Comparison of ENCODE assay signal across 26 cellular contexts in genomic region chrX:9500584-9500983, GRCh38. TPM values are rescaled to one million over a fixed set of nuclear protein-coding genes. Genes with fewer than 3 reads are reported as not detected.
DNase-seq lines count a peak whose midpoint lies in the region; ATAC-seq, FAIRE-seq and TF ChIP-seq lines count a peak whose summit lies in the region.
"Had no signal": no experiment of that assay in that cellular context is flagged by ENCODE, and none has a peak within 500 bp of the region (broad histone marks: within the 10 kb centered on the region; RNA-seq: fewer than 3 reads in every experiment).

No MANE protein-coding gene starts in this region.

- H3K4me2 ChIP-seq in GM12878 (ENCODE audit: control insufficient read depth, insufficient read depth) (no peak overlapping the region), Karpas-422 (ENCODE audit: low read depth, low read length, poor library complexity, severe bottlenecking) (no peak overlapping the region)
- H3K4me2 ChIP-seq: BLaER1 had no signal

- 39% methylated on average over 6 of the region's 6 CpGs for WGBS in GM12878 (ENCODE audit: insufficient coverage, insufficient replicate concordance, low lambda C conversion rate, missing lambda C conversion rate)

- H3K27me3 ChIP-seq in GM12878 (replicated peaks in 1 of 2; ENCODE audit: control insufficient read depth in 2 of 2, insufficient read depth in 2 of 2, low read length in 1 of 2) (no peaks in the 10 kb centered on the region), Karpas-422 (ENCODE audit: low read length) (no peaks in the 10 kb centered on the region)
- H3K27me3 ChIP-seq: BE2C, BLaER1 had no signal

- no peaks in the 10 kb centered on the region for H3K9me3 Mint-ChIP-seq in activated B cell treated with CpG ODN at 0.5 μM for 24 hours
- H3K9me3 Mint-ChIP-seq in stimulated activated effector memory CD8-positive, alpha-beta T cell treated with anti-CD3 and anti-CD28 coated beads, Interleukin-12 subunit alpha, Interleukin-12 subunit beta, amount 100 ng/mL, for 72 hours, result no peaks in the 10 kb centered on the region
- H3K9me3 Mint-ChIP-seq in activated CD4-positive, alpha-beta T cell treated with anti-CD3 and anti-CD28 coated beads, Interleukin-2, amount 10 ng/mL, durations not matched to agents 24 days and 14 days, result no peaks in the 10 kb centered on the region
- H3K9me3 Mint-ChIP-seq: CD8-positive, alpha-beta memory T cell had no signal

- DNase-seq in GM18507 (ENCODE audit: extremely low spot score, insufficient read length, low read depth), result no peak
- DNase-seq in activated B cell treated with CpG ODN at 0.5 μM for 24 hours, result no peak
- no peak for DNase-seq in GM12878 (ENCODE audit: low read depth, low spot score)
- no peak for DNase-seq in stimulated activated effector memory CD8-positive, alpha-beta T cell treated with anti-CD3 and anti-CD28 coated beads, Interleukin-12 subunit alpha, Interleukin-12 subunit beta, amount 100 ng/mL, for 72 hours (ENCODE audit: low spot score in 2 of 2)
- no peak for DNase-seq in T-helper 17 cell
- DNase-seq in activated CD4-positive, alpha-beta T cell treated with anti-CD3 and anti-CD28 coated beads, Interleukin-2, amount 10 ng/mL, durations not matched to agents 24 days and 14 days, result no peak
- DNase-seq in Karpas-422, result no peak
- DNase-seq: 8988T; ACHN; BE2C; C1 segment of cervical spinal cord; CD4-positive, alpha-beta memory T cell; CD4-positive, CD25-positive, alpha-beta regulatory T cell; CD8-positive, alpha-beta memory T cell; COR-L47; DMS 273 treated with DMSO at 0.1 percent for 48 hours; DMS153; DMS53; DMS79; DND-41; EL; GDM1 had no signal

- in situ Hi-C loops in GM12878 (cut with MboI), result no loop called here

- TF ChIP-seq EP300 in GM12878 (IDR thresholded peaks at IDR 0.05; ENCODE audit: borderline replicate concordance in 1 of 2, control insufficient read depth in 1 of 2, low read depth in 2 of 2, low read length in 2 of 2), result no peak

- SMC1A ChIA-PET in GM12878 (lab: Charles Lee; ENCODE audit: uncharacterized antibody, unreplicated experiment), result no interaction called here

- H2AFZ ChIP-seq in GM12878 (ENCODE audit: control insufficient read depth, low read depth, low read length), result no peak overlapping the region
- no peak overlapping the region for H2AFZ ChIP-seq in Karpas-422 (ENCODE audit: low read length)

- H3K27ac Mint-ChIP-seq in activated B cell treated with CpG ODN at 0.5 μM for 24 hours, result no peak overlapping the region
- no peak overlapping the region for H3K27ac Mint-ChIP-seq in stimulated activated effector memory CD8-positive, alpha-beta T cell treated with anti-CD3 and anti-CD28 coated beads, Interleukin-12 subunit alpha, Interleukin-12 subunit beta, amount 100 ng/mL, for 72 hours
- H3K27ac Mint-ChIP-seq in T-helper 17 cell, result no peak overlapping the region
- no peak overlapping the region for H3K27ac Mint-ChIP-seq in activated CD4-positive, alpha-beta T cell treated with anti-CD3 and anti-CD28 coated beads, Interleukin-2, amount 10 ng/mL, durations not matched to agents 24 days and 14 days
- H3K27ac Mint-ChIP-seq: CD4-positive, alpha-beta memory T cell; CD4-positive, CD25-positive, alpha-beta regulatory T cell had no signal

- H3K4me3 ChIP-seq in GM12878, result no peak overlapping the region
- H3K4me3 ChIP-seq in Karpas-422 (ENCODE audit: low read length), result no peak overlapping the region
- H3K4me3 ChIP-seq: BLaER1 had no signal

- RAD21 ChIA-PET in GM12878 (lab: Charles Lee; ENCODE audit: unreplicated experiment), result no interaction called here

- H3K27me3 Mint-ChIP-seq in activated B cell treated with CpG ODN at 0.5 μM for 24 hours, result no peaks in the 10 kb centered on the region
- no peaks in the 10 kb centered on the region for H3K27me3 Mint-ChIP-seq in T-helper 17 cell
- no peaks in the 10 kb centered on the region for H3K27me3 Mint-ChIP-seq in activated CD4-positive, alpha-beta T cell treated with anti-CD3 and anti-CD28 coated beads, Interleukin-2, amount 10 ng/mL, durations not matched to agents 24 days and 14 days
- H3K27me3 Mint-ChIP-seq: CD4-positive, alpha-beta memory T cell; CD4-positive, CD25-positive, alpha-beta regulatory T cell had no signal

- CTCF ChIA-PET in activated B cell treated with CpG ODN at 0.5 μM for 24 hours (lab: Charles Lee) (interaction anchor here (1.7 kb wide), 1 partner anchor 684 kb away, joined by 4 read pairs; no protein-coding TSS in a partner anchor), GM12878 (lab: Yijun Ruan, JAX) (no interaction called here)

- TF ChIP-seq POLR2A in GM12878 (IDR thresholded peaks at IDR 0.05; ENCODE audit: low read depth, low read length), result no peak

- POLR2A ChIA-PET in activated B cell treated with CpG ODN at 0.5 μM for 24 hours (lab: Charles Lee), result interaction anchor here (0.7 kb wide), 1 partner anchor 274 kb away, joined by 5 read pairs; no protein-coding TSS in a partner anchor
- POLR2A ChIA-PET in GM12878 (lab: Charles Lee), result no interaction called here

- peaks cover 40% of the 10 kb centered on the region for H3K36me3 Mint-ChIP-seq in activated B cell treated with CpG ODN at 0.5 μM for 24 hours (ENCODE audit: low read depth)
- peaks cover 13% of the 10 kb centered on the region for H3K36me3 Mint-ChIP-seq in stimulated activated effector memory CD8-positive, alpha-beta T cell treated with anti-CD3 and anti-CD28 coated beads, Interleukin-12 subunit alpha, Interleukin-12 subunit beta, amount 100 ng/mL, for 72 hours
- H3K36me3 Mint-ChIP-seq in T-helper 17 cell (ENCODE audit: low read depth), result peaks cover 6% of the 10 kb centered on the region
- peaks cover 41% of the 10 kb centered on the region for H3K36me3 Mint-ChIP-seq in activated CD4-positive, alpha-beta T cell treated with anti-CD3 and anti-CD28 coated beads, Interleukin-2, amount 10 ng/mL, durations not matched to agents 24 days and 14 days (ENCODE audit: low read depth)

- no peak for TF ChIP-seq RAD21 in GM12878 (IDR thresholded peaks at IDR 0.05; ENCODE audit: insufficient read depth, low read depth, low read length)

- BruUV-seq in GM12878 (replicated peaks; lab: Mats Ljungman, UMichigan), result no TSS peak

- TF ChIP-seq CTCF in activated B cell treated with CpG ODN at 0.5 μM for 24 hours (IDR thresholded peaks at IDR 0.05) (no peak), GM12878 (IDR thresholded peaks at IDR 0.05 in 2 of 3, conservative IDR thresholded peaks at IDR 0.05 in 1 of 3; ENCODE audit: control insufficient read depth in 2 of 3, extremely low read depth in 1 of 3, insufficient read depth in 1 of 3, low read depth in 3 of 3, low read length in 3 of 3) (no peak)

- ATAC-seq in activated B cell treated with CpG ODN at 0.5 μM for 24 hours (ENCODE audit: low read depth) (peak; percentile 34), GM12878 (peak; percentile 73), T-helper 17 cell (no peak)
- ATAC-seq in stimulated activated effector memory CD8-positive, alpha-beta T cell treated with anti-CD3 and anti-CD28 coated beads, Interleukin-12 subunit alpha, Interleukin-12 subunit beta, amount 100 ng/mL, for 72 hours, result no peak

- intact Hi-C loops in activated B cell treated with CpG ODN at 0.5 μM for 24 hours (cut with micrococcal nuclease), result loop anchor here (1.0 to 5.0 kb wide), 2 partner anchors 34 to 683 kb away; no protein-coding TSS in a partner anchor
- intact Hi-C loops in GM12878 (cut with micrococcal nuclease; ENCODE audit: unreplicated experiment), result no loop called here
- intact Hi-C loops in activated CD4-positive, alpha-beta T cell treated with anti-CD3 and anti-CD28 coated beads, Interleukin-2, amount 10 ng/mL, durations not matched to agents 24 days and 14 days (cut with micrococcal nuclease), result no loop called here

- H3K4me1 ChIP-seq in GM12878 (ENCODE audit: control insufficient read depth, insufficient read depth, low read length) (no peaks in the 10 kb centered on the region), Karpas-422 (ENCODE audit: low read length) (no peaks in the 10 kb centered on the region)

- FAIRE-seq in GM18507 (lab: Jason Lieb, UNC), result peak; percentile 31
- FAIRE-seq in GM12878 (lab: Jason Lieb, UNC), result no peak
- FAIRE-seq: A204.1, GM12891 had no signal

- H3K79me2 ChIP-seq in GM12878 (ENCODE audit: control insufficient read depth, insufficient read depth, low read length) (no peaks in the 10 kb centered on the region), Karpas-422 (ENCODE audit: low read length) (no peaks in the 10 kb centered on the region)

- H3K9me3 ChIP-seq in GM12878 (replicated peaks; ENCODE audit: control insufficient read depth, insufficient read depth, low read length) (no peaks in the 10 kb centered on the region; the same call in 2 of the 3 replicates), T-helper 17 cell (ENCODE audit: control insufficient read depth, low read length, poor library complexity, severe bottlenecking) (no peaks in the 10 kb centered on the region), Karpas-422 (ENCODE audit: low read length) (no peaks in the 10 kb centered on the region)
- H3K9me3 ChIP-seq: BE2C had no signal

- H3K9ac ChIP-seq in GM12878 (ENCODE audit: control insufficient read depth, insufficient read depth, low read length) (no peak overlapping the region), Karpas-422 (ENCODE audit: low read length) (no peak overlapping the region)
- H3K9ac ChIP-seq: BLaER1 had no signal

- H3K36me3 ChIP-seq in GM12878 (ENCODE audit: control insufficient read depth in 2 of 2, insufficient read depth in 2 of 2, low read length in 1 of 2) (peaks cover 0 to 3% of the 10 kb centered on the region in 2 experiments; a peak in 2 of 4 replicates), Karpas-422 (ENCODE audit: insufficient read depth, low read length) (no peaks in the 10 kb centered on the region)

- H4K20me1 ChIP-seq in GM12878 (ENCODE audit: control insufficient read depth, insufficient read depth) (no peaks in the 10 kb centered on the region), Karpas-422 (ENCODE audit: insufficient read depth, low read depth, low read length) (no peaks in the 10 kb centered on the region; the same call in 1 of the 2 replicates)

- H3K4me1 Mint-ChIP-seq in activated B cell treated with CpG ODN at 0.5 μM for 24 hours (peaks cover 16% of the 10 kb centered on the region), T-helper 17 cell (peaks cover 15% of the 10 kb centered on the region)
- H3K4me1 Mint-ChIP-seq in stimulated activated effector memory CD8-positive, alpha-beta T cell treated with anti-CD3 and anti-CD28 coated beads, Interleukin-12 subunit alpha, Interleukin-12 subunit beta, amount 100 ng/mL, for 72 hours, result peaks cover 15% of the 10 kb centered on the region
- peaks cover 2% of the 10 kb centered on the region for H3K4me1 Mint-ChIP-seq in activated CD4-positive, alpha-beta T cell treated with anti-CD3 and anti-CD28 coated beads, Interleukin-2, amount 10 ng/mL, durations not matched to agents 24 days and 14 days

- H3K9me2 ChIP-seq in Karpas-422 (replicated peaks; ENCODE audit: insufficient read depth, low read length), result no peaks in the 10 kb centered on the region

- H3K27ac ChIP-seq in GM12878 (ENCODE audit: control insufficient read depth, insufficient read depth) (no peak overlapping the region), Karpas-422 (ENCODE audit: low read length) (no peak overlapping the region)
- H3K27ac ChIP-seq: BLaER1 had no signal

- H3K4me3 Mint-ChIP-seq in activated B cell treated with CpG ODN at 0.5 μM for 24 hours (no peak overlapping the region), T-helper 17 cell (no peak overlapping the region)
- no peak overlapping the region for H3K4me3 Mint-ChIP-seq in stimulated activated effector memory CD8-positive, alpha-beta T cell treated with anti-CD3 and anti-CD28 coated beads, Interleukin-12 subunit alpha, Interleukin-12 subunit beta, amount 100 ng/mL, for 72 hours
- H3K4me3 Mint-ChIP-seq in activated CD4-positive, alpha-beta T cell treated with anti-CD3 and anti-CD28 coated beads, Interleukin-2, amount 10 ng/mL, durations not matched to agents 24 days and 14 days, result no peak overlapping the region
- H3K4me3 Mint-ChIP-seq: CD14-positive monocyte; CD4-positive, alpha-beta memory T cell; CD4-positive, CD25-positive, alpha-beta regulatory T cell; CD8-positive, alpha-beta memory T cell had no signal

RNA-seq across cellular contexts. Expression of gene TBL1X, which starts 35.7 kb away (rescaled TPM):
- total RNA-seq in activated B cell treated with CpG ODN at 0.5 μM for 24 hours (37.6 and 38.5 TPM in 2 replicates), GM12878 (2014; rRNA removed) (12.3 TPM in 2 replicates), GM12878 (2014; rRNA removed; fragmentation: Illumina TruSeq; extraction: Trizol) (8.5 and 8.9 TPM in 2 replicates), GM12878 (2021) (26.3 and 29.5 TPM in 2 replicates), T-helper 17 cell (10 to 100 TPM; 15.7 to 20.2 TPM)
- 37.3 and 44.8 TPM in 2 replicates for total RNA-seq in GM12878 (2013; cell fraction: nucleolus; rRNA removed)
- polyA plus RNA-seq in GM12878 (2011; ENCODE audit: low read depth), result 4.4 TPM
- polyA plus RNA-seq in GM12878 (2011; rRNA removed) (14.2 and 14.6 TPM in 2 replicates), GM12878 (2014; fragmentation: Illumina TruSeq; extraction: Trizol) (15.8 and 17.4 TPM in 2 replicates), GM12878 (2014; fragmentation: Nextera tagmentation; extraction: Ambion mirVana) (1 to 10 TPM; 4.4 to 4.9 TPM), GM12878 (2014; rRNA removed) (10.9 and 14.0 TPM in 2 replicates), GM12878 (2016; fragmentation: Nextera tagmentation; extraction: Ambion mirVana) (1 to 10 TPM; 5.6 to 7.1 TPM)
- 17.8 and 19.9 TPM in 2 replicates for polyA plus RNA-seq in GM12878 (2011; cell fraction: cytosol; rRNA removed)
- polyA plus RNA-seq in GM12878 (2011; cell fraction: nucleus; rRNA removed), result 13.5 and 16.8 TPM in 2 replicates
- 5.9 and 6.8 TPM in 2 replicates for polyA plus RNA-seq in GM12878 (2012)
- 28.8 and 37.0 TPM in 2 replicates for polyA minus RNA-seq in GM12878 (2011; rRNA and poly(A)+ RNA removed)
- 13.0 and 13.1 TPM in 2 replicates for polyA minus RNA-seq in GM12878 (2011; cell fraction: cytosol; rRNA and poly(A)+ RNA removed)
- 14.0 and 29.0 TPM in 2 replicates for polyA minus RNA-seq in GM12878 (2011; cell fraction: nucleus; rRNA and poly(A)+ RNA removed)
- 20.0 and 25.5 TPM in 2 replicates for total RNA-seq in activated CD4-positive, alpha-beta T cell treated with anti-CD3 and anti-CD28 coated beads, Interleukin-2, amount 10 ng/mL, durations not matched to agents 24 days and 14 days
- total RNA-seq in Karpas-422 (2014; rRNA removed; shearing (Covaris generic); ENCODE audit: low replicate concordance), result 9.4 and 11.5 TPM in 2 replicates

Comparison
In these comparisons a context has a peak if more than half of its experiments do, and no peak if none do; other contexts are left out.
1. ATAC-seq: peak in activated B cell treated with CpG ODN at 0.5 μM for 24 hours (single experiment) and GM12878 (single experiment); none in stimulated activated effector memory CD8-positive, alpha-beta T cell treated with anti-CD3 and anti-CD28 coated beads, Interleukin-12 subunit alpha, Interleukin-12 subunit beta, amount 100 ng/mL, for 72 hours (single experiment) and T-helper 17 cell (single experiment).